In the genomic region with DNA sequence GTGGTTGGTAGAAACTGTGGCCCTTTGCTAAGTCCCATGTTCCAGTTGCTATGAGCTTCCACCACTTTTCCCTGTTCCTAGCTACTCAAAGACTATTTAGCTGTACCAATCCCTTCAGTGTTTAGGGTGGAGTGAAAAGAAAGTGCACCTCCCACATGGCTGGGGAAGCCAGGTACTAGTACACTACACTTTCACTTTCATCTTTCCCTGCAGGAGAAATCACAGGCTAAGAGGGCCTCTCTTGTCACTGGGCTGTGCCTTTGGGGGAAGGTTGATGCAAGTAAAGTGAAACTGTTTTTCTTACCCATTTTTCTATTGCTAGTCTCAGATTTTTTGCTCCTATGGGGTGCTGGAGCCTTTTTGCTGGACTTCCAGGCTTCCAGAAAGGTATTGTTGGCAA, we compare ENCODE assay signal across 11 cellular contexts. TPM values are rescaled to one million over a fixed set of nuclear protein-coding genes. Genes with fewer than 3 reads are reported as not detected.
DNase-seq lines count a peak whose midpoint lies in the region; ATAC-seq and TF ChIP-seq lines count a peak whose summit lies in the region.
"Had no signal": no experiment of that assay in that cellular context is flagged by ENCODE, and none has a peak within 500 bp of the region (broad histone marks: within the 10 kb centered on the region; RNA-seq: fewer than 3 reads in every experiment).

No MANE protein-coding gene starts in this region.

- H3K9ac ChIP-seq in fibroblast of lung (ENCODE audit: insufficient read depth, low read length), result no peak overlapping the region

- TF ChIP-seq POLR2A in upper lobe of left lung (IDR thresholded peaks at IDR 0.05), result no peak

- no peak overlapping the region for H3K27ac ChIP-seq in fibroblast of lung (ENCODE audit: insufficient read depth, low read length)
- peak overlapping the region in 2 of 4 donors; percentile 4 to 43 for H3K27ac ChIP-seq in upper lobe of left lung

- H3K4me3 ChIP-seq in fibroblast of lung (replicated peaks in 1 of 4; ENCODE audit: control extremely low read depth in 1 of 4, insufficient read depth in 1 of 4, low read depth in 3 of 4, low read length in 4 of 4) (no peak overlapping the region), upper lobe of left lung (no peak overlapping the region)

- peaks cover 38% of the 10 kb centered on the region for H3K27me3 Mint-ChIP-seq in activated naive CD4-positive, alpha-beta T cell treated with anti-CD3 and anti-CD28 coated beads, Interleukin-2, amount 10 ng/mL, durations not matched to agents 7 days and 5 days

- H3K4me2 ChIP-seq in fibroblast of lung (ENCODE audit: extremely low read depth, insufficient read depth, low read length), result no peak overlapping the region

- H3K4me1 ChIP-seq in fibroblast of lung (ENCODE audit: control insufficient read depth, extremely low read depth, insufficient read depth, low read length) (no peaks in the 10 kb centered on the region), upper lobe of left lung (peaks cover 3 to 14% (median 9%) of the 10 kb centered on the region in 4 donors)

- ATAC-seq in upper lobe of left lung (ENCODE audit: low FRiP score in 2 of 2), result peak; percentile 36 to 82
- ATAC-seq in GM21367 (IDR thresholded peaks at IDR 0.05; ENCODE audit: unreplicated experiment), result no peak
- ATAC-seq: activated T-cell treated with anti-CD3 and anti-CD28 coated beads, Interleukin-2, amount 50 U/mL, for 4 hours; right cardiac atrium had no signal

- CTCF ChIA-PET in activated naive CD4-positive, alpha-beta T cell treated with anti-CD3 and anti-CD28 coated beads, Interleukin-2, amount 10 ng/mL, durations not matched to agents 7 days and 5 days (lab: Charles Lee), result interaction anchor here (0.9 to 1.9 kb wide), 2 partner anchors 94 to 97 kb away, joined by 3 to 10 read pairs; no protein-coding TSS in a partner anchor

- TF ChIP-seq EP300 in upper lobe of left lung (IDR thresholded peaks at IDR 0.05), result no peak

- no peaks in the 10 kb centered on the region for H4K20me1 ChIP-seq in fibroblast of lung (ENCODE audit: control insufficient read depth, extremely low read depth, insufficient read depth, low read length)

- H3K36me3 ChIP-seq in fibroblast of lung (ENCODE audit: control insufficient read depth, insufficient read depth, low read length), result no peaks in the 10 kb centered on the region
- H3K36me3 ChIP-seq in upper lobe of left lung, result no peaks in the 10 kb centered on the region

- peaks cover 38% of the 10 kb centered on the region for H3K4me1 Mint-ChIP-seq in activated naive CD4-positive, alpha-beta T cell treated with anti-CD3 and anti-CD28 coated beads, Interleukin-2, amount 10 ng/mL, durations not matched to agents 7 days and 5 days

- TF ChIP-seq CTCF in fibroblast of lung (conservative IDR thresholded peaks at IDR 0.05 in 1 of 2, IDR thresholded peaks at IDR 0.05 in 1 of 2; ENCODE audit: low read depth in 1 of 2, low read length in 2 of 2), result no peak
- no peak for TF ChIP-seq CTCF in upper lobe of left lung (IDR thresholded peaks at IDR 0.05)

- peak; percentile 63 for DNase-seq in activated naive CD4-positive, alpha-beta T cell treated with anti-CD3 and anti-CD28 coated beads, Interleukin-2, amount 10 ng/mL, durations not matched to agents 7 days and 5 days
- DNase-seq in activated naive CD4-positive, alpha-beta T cell treated with Interleukin-2 at 50 U/mL for 16 hours, result no peak
- DNase-seq in OCI-M1 (lab: John Stamatoyannopoulos, UW), result peak; percentile 86
- peak; percentile 10 to 63 for DNase-seq in fibroblast of lung (ENCODE audit: low read depth in 2 of 2)
- DNase-seq in upper lobe of left lung, result peak in 1 of 2 donors; percentile 57
- DNase-seq in effector CD8-positive, alpha-beta T cell (lab: John Stamatoyannopoulos, UW), result no peak
- DNase-seq in foreskin melanocyte, result no peak
- DNase-seq: activated T-cell treated with anti-CD3 and anti-CD28 coated beads, Interleukin-2, amount 50 U/mL, for 4 hours; H7; right cardiac atrium had no signal

- H3K36me3 Mint-ChIP-seq in activated naive CD4-positive, alpha-beta T cell treated with anti-CD3 and anti-CD28 coated beads, Interleukin-2, amount 10 ng/mL, durations not matched to agents 7 days and 5 days, result peaks cover 20% of the 10 kb centered on the region

- H3K9me3 ChIP-seq in fibroblast of lung (ENCODE audit: control insufficient read depth, insufficient read depth, low read depth, low read length) (no peaks in the 10 kb centered on the region), upper lobe of left lung (peaks cover 13 to 20% (median 15%) of the 10 kb centered on the region in 4 donors)

- no peak overlapping the region for H3K4me3 Mint-ChIP-seq in activated naive CD4-positive, alpha-beta T cell treated with anti-CD3 and anti-CD28 coated beads, Interleukin-2, amount 10 ng/mL, durations not matched to agents 7 days and 5 days
- H3K4me3 Mint-ChIP-seq: activated T-cell treated with anti-CD3 and anti-CD28 coated beads, Interleukin-2, amount 50 U/mL, for 4 hours had no signal

- no peaks in the 10 kb centered on the region for H3K79me2 ChIP-seq in fibroblast of lung (ENCODE audit: control insufficient read depth, insufficient read depth, low read length)

- no peaks in the 10 kb centered on the region for H3K27me3 ChIP-seq in fibroblast of lung (ENCODE audit: control insufficient read depth, insufficient read depth, low read length)
- no peaks in the 10 kb centered on the region for H3K27me3 ChIP-seq in upper lobe of left lung

- no peak overlapping the region for H2AFZ ChIP-seq in fibroblast of lung (ENCODE audit: low read length)

- peak overlapping the region; percentile 69 for H3K27ac Mint-ChIP-seq in activated naive CD4-positive, alpha-beta T cell treated with anti-CD3 and anti-CD28 coated beads, Interleukin-2, amount 10 ng/mL, durations not matched to agents 7 days and 5 days

- H3K9me3 Mint-ChIP-seq in activated naive CD4-positive, alpha-beta T cell treated with anti-CD3 and anti-CD28 coated beads, Interleukin-2, amount 10 ng/mL, durations not matched to agents 7 days and 5 days, result peaks cover 37% of the 10 kb centered on the region

RNA-seq across cellular contexts. Expression of a gene that starts 33.5 kb away (rescaled TPM):
- 25.9 and 69.7 TPM in 2 replicates for total RNA-seq in fibroblast of lung
- polyA plus RNA-seq in fibroblast of lung, result 101 and 272 TPM in 2 replicates
- 67.7 and 187 TPM in 2 replicates for polyA plus RNA-seq in fibroblast of lung (2012)
- 14.9 and 22.0 TPM in 2 replicates for polyA minus RNA-seq in fibroblast of lung (ENCODE audit: low replicate concordance)
- total RNA-seq in upper lobe of left lung, result 100 to 1,000 TPM in 1 of 6 donors, 10 to 100 TPM in 5; 13.0 to 107 (median 22.7) TPM

RNA-seq across cellular contexts. Expression of a gene that starts 40.8 kb away (rescaled TPM):
- total RNA-seq in fibroblast of lung (29.0 and 33.0 TPM in 2 replicates), upper lobe of left lung (100 to 1,000 TPM in 2 of 6 donors, 10 to 100 TPM in 4; 42.0 to 113 (median 60.0) TPM)
- 20.9 and 23.0 TPM in 2 replicates for polyA plus RNA-seq in fibroblast of lung
- 11.8 and 13.4 TPM in 2 replicates for polyA plus RNA-seq in fibroblast of lung (2012)
- polyA minus RNA-seq in fibroblast of lung (ENCODE audit: low replicate concordance), result 10.4 and 16.0 TPM in 2 replicates

Comparison
In these comparisons a context has a peak if more than half of its experiments do, and no peak if none do; other contexts are left out.
1. DNase-seq: peak in activated naive CD4-positive, alpha-beta T cell treated with anti-CD3 and anti-CD28 coated beads, Interleukin-2, amount 10 ng/mL, durations not matched to agents 7 days and 5 days (single experiment), OCI-M1 (single experiment) and fibroblast of lung (2 of 2); none in activated naive CD4-positive, alpha-beta T cell treated with Interleukin-2 at 50 U/mL for 16 hours (single experiment), effector CD8-positive, alpha-beta T cell (single experiment) and foreskin melanocyte (single experiment).